Comparison of ENCODE assay signal across 9 cellular contexts in the genomic region with DNA sequence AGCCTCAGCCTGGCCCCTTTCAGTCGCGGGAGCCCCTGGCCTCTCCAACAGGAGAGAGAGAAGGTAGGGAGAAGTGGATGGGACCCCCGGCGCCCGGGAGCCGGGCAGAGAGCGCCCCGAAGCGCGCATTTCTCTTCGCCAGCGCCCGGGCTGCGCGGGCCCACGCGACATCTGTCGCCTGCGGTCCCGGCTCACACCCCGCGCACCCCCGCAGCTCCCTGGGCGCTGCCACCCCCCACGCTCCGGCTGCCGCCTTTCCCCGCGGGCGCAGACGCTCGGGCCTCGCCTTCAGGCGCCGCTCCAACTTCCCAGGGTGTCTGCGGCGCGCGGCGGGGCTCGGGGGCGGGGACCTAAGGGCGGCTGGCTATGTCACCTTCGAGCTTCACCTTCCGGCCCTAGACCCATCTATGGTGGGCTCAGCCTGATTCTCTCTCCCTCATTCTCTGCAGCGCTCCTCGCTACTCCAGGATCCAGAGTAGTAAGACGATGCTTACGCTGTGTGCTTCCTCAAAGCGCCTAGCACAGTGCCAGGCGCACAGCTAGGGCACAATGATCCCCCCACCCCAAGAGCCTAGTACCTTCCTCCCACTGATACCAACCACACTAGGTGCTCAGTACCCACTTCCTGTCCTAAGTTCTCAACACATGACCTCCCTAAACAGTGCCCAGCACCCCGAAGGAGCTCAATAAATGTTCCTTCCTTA. TPM values are rescaled to one million over a fixed set of nuclear protein-coding genes. Genes with fewer than 3 reads are reported as not detected.
DNase-seq lines count a peak whose midpoint lies in the region; ATAC-seq and TF ChIP-seq lines count a peak whose summit lies in the region.
"Had no signal": no experiment of that assay in that cellular context is flagged by ENCODE, and none has a peak within 500 bp of the region (broad histone marks: within the 10 kb centered on the region; RNA-seq: fewer than 3 reads in every experiment).

No MANE protein-coding gene starts in this region.

- H3K4me1 Mint-ChIP-seq in activated CD4-positive, alpha-beta T cell treated with anti-CD3 and anti-CD28 coated beads for 36 hours = peaks cover 35% of the 10 kb centered on the region

- peak overlapping the region; percentile 64 for H3K4me2 ChIP-seq in fibroblast of lung (ENCODE audit: extremely low read depth, insufficient read depth, low read length)
- peak overlapping the region; percentile 82 for H3K4me2 ChIP-seq in smooth muscle cell

- H2AFZ ChIP-seq in fibroblast of lung (ENCODE audit: low read length) = no peak overlapping the region
- no peak overlapping the region for H2AFZ ChIP-seq in smooth muscle cell (ENCODE audit: low read depth)

- no peaks in the 10 kb centered on the region for H3K79me2 ChIP-seq in fibroblast of lung (ENCODE audit: control insufficient read depth, insufficient read depth, low read length)
- H3K79me2 ChIP-seq in smooth muscle cell (ENCODE audit: low read depth) = no peaks in the 10 kb centered on the region

- peak overlapping the region; percentile 65 for H3K4me3 Mint-ChIP-seq in activated CD4-positive, alpha-beta T cell treated with anti-CD3 and anti-CD28 coated beads for 36 hours

- H3K36me3 ChIP-seq in SK-N-MC (ENCODE audit: insufficient read depth, low read length) (no peaks in the 10 kb centered on the region), fibroblast of lung (ENCODE audit: control insufficient read depth, insufficient read depth, low read length) (no peaks in the 10 kb centered on the region), smooth muscle cell (ENCODE audit: low read depth) (no peaks in the 10 kb centered on the region)

- intact Hi-C loops in activated CD4-positive, alpha-beta T cell treated with anti-CD3 and anti-CD28 coated beads for 36 hours (cut with DNase I, micrococcal nuclease) = loop anchor here in 1 of 2 experiments (5.0 kb wide), 1 partner anchor 177 kb away; no protein-coding TSS in a partner anchor

- peaks cover 2% of the 10 kb centered on the region for H3K9me3 Mint-ChIP-seq in activated CD4-positive, alpha-beta T cell treated with anti-CD3 and anti-CD28 coated beads for 36 hours (ENCODE audit: low read depth)

- peaks cover 57% of the 10 kb centered on the region for H3K27me3 ChIP-seq in fibroblast of lung (ENCODE audit: control insufficient read depth, insufficient read depth, low read length)
- H3K27me3 ChIP-seq in smooth muscle cell (ENCODE audit: low read depth) = peaks cover 86% of the 10 kb centered on the region

- CTCF ChIA-PET in activated CD4-positive, alpha-beta T cell treated with anti-CD3 and anti-CD28 coated beads for 36 hours (lab: Charles Lee) = interaction anchor here (0.7 to 1.5 kb wide), 2 partner anchors 13 to 39 kb away, joined by 3 read pairs; no protein-coding TSS in a partner anchor

- no peaks in the 10 kb centered on the region for H3F3A ChIP-seq in smooth muscle cell (ENCODE audit: low read depth)

- POLR2A ChIA-PET in activated CD4-positive, alpha-beta T cell treated with anti-CD3 and anti-CD28 coated beads for 36 hours (lab: Charles Lee) = no interaction called here

- H3K9ac ChIP-seq in SK-N-MC (ENCODE audit: insufficient read length) (peak overlapping the region; percentile 57), fibroblast of lung (ENCODE audit: insufficient read depth, low read length) (no peak overlapping the region), smooth muscle cell (ENCODE audit: low read depth) (no peak overlapping the region)

- WGBS in smooth muscle cell (ENCODE audit: low lambda C conversion rate) = 3% methylated on average over 29 of the region's 52 CpGs

- no peak overlapping the region for H3K27ac Mint-ChIP-seq in activated CD4-positive, alpha-beta T cell treated with anti-CD3 and anti-CD28 coated beads for 36 hours

- H3K27ac ChIP-seq in SK-N-MC = no peak overlapping the region
- no peak overlapping the region for H3K27ac ChIP-seq in fibroblast of lung (ENCODE audit: insufficient read depth, low read length)
- no peak overlapping the region for H3K27ac ChIP-seq in smooth muscle cell (ENCODE audit: low read depth)

- peak; percentile 36 for DNase-seq in activated CD4-positive, alpha-beta T cell treated with anti-CD3 and anti-CD28 coated beads for 36 hours
- no peak for DNase-seq in activated CD4-positive, alpha-beta T cell treated with anti-CD3 and anti-CD28 coated beads, Interleukin-2, amount 50 U/mL, for 4 hours
- DNase-seq in SK-N-MC (ENCODE audit: low read depth, low spot score) (no peak), fibroblast of lung (ENCODE audit: low read depth in 2 of 2) (peak in 1 of 2 donors; percentile 9), smooth muscle cell (lab: John Stamatoyannopoulos, UW; ENCODE audit: unreplicated experiment) (no peak), hippocampal formation (lab: John Stamatoyannopoulos, UW) (no peak), left lobe of liver (ENCODE audit: low spot score) (no peak), NCI-H1436 (lab: John Stamatoyannopoulos, UW) (no peak)

- H3K36me3 Mint-ChIP-seq in activated CD4-positive, alpha-beta T cell treated with anti-CD3 and anti-CD28 coated beads for 36 hours (ENCODE audit: low read depth) = no peaks in the 10 kb centered on the region

- H3K4me3 ChIP-seq in SK-N-MC (peak overlapping the region; percentile 75), fibroblast of lung (replicated peaks in 1 of 4; ENCODE audit: control extremely low read depth in 1 of 4, insufficient read depth in 1 of 4, low read depth in 3 of 4, low read length in 4 of 4) (peak overlapping the region in 1 of 4 experiments; percentile 46), smooth muscle cell (peak overlapping the region; percentile 37)

- no peak for TF ChIP-seq CTCF in fibroblast of lung (conservative IDR thresholded peaks at IDR 0.05 in 1 of 2, IDR thresholded peaks at IDR 0.05 in 1 of 2; ENCODE audit: low read depth in 1 of 2, low read length in 2 of 2)
- no peak for TF ChIP-seq CTCF in smooth muscle cell (IDR thresholded peaks at IDR 0.05; ENCODE audit: borderline replicate concordance, insufficient read depth, poor library complexity, severe bottlenecking)

- no peaks in the 10 kb centered on the region for H3K4me1 ChIP-seq in fibroblast of lung (ENCODE audit: control insufficient read depth, extremely low read depth, insufficient read depth, low read length)
- peaks cover 30% of the 10 kb centered on the region for H3K4me1 ChIP-seq in smooth muscle cell (ENCODE audit: low read depth)

- ATAC-seq in activated CD4-positive, alpha-beta T cell treated with anti-CD3 and anti-CD28 coated beads for 36 hours = no peak
- no peak for ATAC-seq in left lobe of liver

- peaks cover 55% of the 10 kb centered on the region for H3K27me3 Mint-ChIP-seq in activated CD4-positive, alpha-beta T cell treated with anti-CD3 and anti-CD28 coated beads for 36 hours

- H3K9me3 ChIP-seq in SK-N-MC (ENCODE audit: low read depth, low read length) = no peaks in the 10 kb centered on the region
- no peaks in the 10 kb centered on the region for H3K9me3 ChIP-seq in fibroblast of lung (ENCODE audit: control insufficient read depth, insufficient read depth, low read depth, low read length)
- H3K9me3 ChIP-seq in smooth muscle cell (replicated peaks; ENCODE audit: low read depth) = no peaks in the 10 kb centered on the region

- no peaks in the 10 kb centered on the region for H4K20me1 ChIP-seq in fibroblast of lung (ENCODE audit: control insufficient read depth, extremely low read depth, insufficient read depth, low read length)
- H4K20me1 ChIP-seq in smooth muscle cell (ENCODE audit: low read depth) = no peaks in the 10 kb centered on the region

RNA-seq across cellular contexts. Expression of a gene that starts 1.6 kb away (rescaled TPM):
- not detected for total RNA-seq in activated CD4-positive, alpha-beta T cell treated with anti-CD3 and anti-CD28 coated beads for 36 hours
- total RNA-seq in fibroblast of lung = under 0.01 TPM in 2 replicates
- 0.02 and 0.08 TPM in 2 replicates for polyA plus RNA-seq in fibroblast of lung
- 0.01 TPM in 1 of 2 replicates, not detected in the other for polyA plus RNA-seq in fibroblast of lung (2012)
- 0.20 TPM in 1 of 2 replicates, not detected in the other for polyA minus RNA-seq in fibroblast of lung (ENCODE audit: low replicate concordance)
- total RNA-seq in smooth muscle cell = 0.04 TPM in 1 of 2 replicates, not detected in the other
- polyA plus RNA-seq in smooth muscle cell = not detected in 2 replicates
- not detected for total RNA-seq in left lobe of liver
- total RNA-seq: RPMI7951 had no signal

RNA-seq across cellular contexts. Expression of a gene that starts 31.1 kb away (rescaled TPM):
- total RNA-seq in activated CD4-positive, alpha-beta T cell treated with anti-CD3 and anti-CD28 coated beads for 36 hours = 1 to 10 TPM; 5.7 to 6.1 TPM
- 10.8 and 11.7 TPM in 2 replicates for total RNA-seq in fibroblast of lung
- 20.9 and 21.4 TPM in 2 replicates for polyA plus RNA-seq in fibroblast of lung
- 15.6 and 18.4 TPM in 2 replicates for polyA plus RNA-seq in fibroblast of lung (2012)
- polyA minus RNA-seq in fibroblast of lung (ENCODE audit: low replicate concordance) = 46.3 and 50.8 TPM in 2 replicates
- 13.4 and 18.3 TPM in 2 replicates for total RNA-seq in smooth muscle cell
- 14.3 and 16.9 TPM in 2 replicates for polyA plus RNA-seq in smooth muscle cell
- 6.1 TPM for total RNA-seq in left lobe of liver
